1 cellular context compared by ENCODE assay signal in genomic region chr12:54217774-54218221, GRCh38.
TF ChIP-seq lines count a peak whose summit lies in the region.

No MANE protein-coding gene starts in this region.

TF ChIP-seq in neural cell, 6 proteins besides CTCF, POLR2A, EP300 and RAD21 (continued from another document):
- TF ChIP-seq REST (IDR thresholded peaks at IDR 0.05; ENCODE audit: borderline replicate concordance), result no peak
- TF ChIP-seq POLR2AphosphoS5 (IDR thresholded peaks at IDR 0.05), result no peak
- TF ChIP-seq SMC3 (conservative IDR thresholded peaks at IDR 0.05; ENCODE audit: poor library complexity), result no peak
